In genomic region chr9:23825143-23825531, GRCh38 we compare ENCODE assay signal across 10 cellular contexts.
DNase-seq lines count a peak whose midpoint lies in the region; ATAC-seq and TF ChIP-seq lines count a peak whose summit lies in the region.
"Had no signal": no experiment of that assay in that cellular context is flagged by ENCODE, and none has a peak within 500 bp of the region (broad histone marks: within the 10 kb centered on the region; RNA-seq: fewer than 3 reads in every experiment).

No MANE protein-coding gene starts in this region.

- no peak for TF ChIP-seq CTCF in AG04449 (IDR thresholded peaks at IDR 0.05; ENCODE audit: insufficient read depth, low read length, missing control alignments)
- no peak for TF ChIP-seq CTCF in coronary artery (IDR thresholded peaks at IDR 0.05)

- ATAC-seq in GM21526 (IDR thresholded peaks at IDR 0.05; ENCODE audit: low FRiP score, unreplicated experiment), result no peak

- no peaks in the 10 kb centered on the region for H3K36me3 ChIP-seq in mucosa of rectum (ENCODE audit: control insufficient read depth in 2 of 2, insufficient read depth in 2 of 2, low read length in 2 of 2)

- H3K27me3 ChIP-seq in mucosa of rectum (ENCODE audit: control insufficient read depth in 2 of 2, insufficient read depth in 2 of 2, low read length in 2 of 2), result peaks cover 39 to 53% of the 10 kb centered on the region in 2 donors

- CTCF ChIA-PET in AG04449 (lab: Yijun Ruan, JAX), result no interaction called here

- H3K27ac ChIP-seq in coronary artery (no peak overlapping the region), mucosa of rectum (ENCODE audit: low read depth in 2 of 2, low read length in 2 of 2) (no peak overlapping the region)

- peaks cover 7 to 9% of the 10 kb centered on the region in 2 donors for H3K4me1 ChIP-seq in mucosa of rectum (ENCODE audit: control insufficient read depth in 2 of 2, insufficient read depth in 2 of 2, low read length in 2 of 2)

- H3K9ac ChIP-seq in mucosa of rectum (ENCODE audit: low read depth in 1 of 2, low read length in 2 of 2), result no peak overlapping the region

- POLR2A ChIA-PET in AG04449 (lab: Yijun Ruan, JAX), result no interaction called here

- no peak for DNase-seq in AG04449 (ENCODE audit: low read depth, low spot score)
- DNase-seq in NCI-H446 (lab: John Stamatoyannopoulos, UW), result peak; percentile 60 to 61
- no peak for DNase-seq in coronary artery (ENCODE audit: low spot score)
- no peak for DNase-seq in SIG-M5 (lab: John Stamatoyannopoulos, UW)
- no peak for DNase-seq in activated CD4-positive, alpha-beta T cell treated with anti-CD3 and anti-CD28 coated beads for 48 hours
- no peak for DNase-seq in EL
- DNase-seq: CD8-positive, alpha-beta memory T cell; NCI-H1105 treated with DMSO at 0.1 percent for 48 hours had no signal

- no peaks in the 10 kb centered on the region for H3K9me3 ChIP-seq in mucosa of rectum (ENCODE audit: control insufficient read depth in 2 of 2, low read length in 2 of 2)

- peak overlapping the region; percentile 55 for H3K4me3 ChIP-seq in AG04449 (ENCODE audit: low read depth, low read length)
- peak overlapping the region; percentile 67 for H3K4me3 ChIP-seq in coronary artery
- peak overlapping the region; percentile 69 to 80 for H3K4me3 ChIP-seq in mucosa of rectum (ENCODE audit: low read length in 2 of 2)

Comparison
In these comparisons a context has a peak if more than half of its experiments do, and no peak if none do; other contexts are left out.
1. DNase-seq: peak in NCI-H446 (2 of 2); none in AG04449 (single experiment), coronary artery (single experiment), SIG-M5 (single experiment), activated CD4-positive, alpha-beta T cell treated with anti-CD3 and anti-CD28 coated beads for 48 hours (single experiment) and EL (single experiment).
2. Peak in every context shown above with its lines, with median percentiles within 50 percentile points of each other: H3K4me3 ChIP-seq.